ENCODE assay signal across 13 cellular contexts in genomic region chrX:34875204-34875603, GRCh38.
DNase-seq lines count a peak whose midpoint lies in the region; ATAC-seq and TF ChIP-seq lines count a peak whose summit lies in the region.
"Had no signal": no experiment of that assay in that cellular context is flagged by ENCODE, and none has a peak within 500 bp of the region (broad histone marks: within the 10 kb centered on the region; RNA-seq: fewer than 3 reads in every experiment).

No MANE protein-coding gene starts in this region.

- CTCF ChIA-PET in CD8-positive, alpha-beta T cell (lab: Charles Lee) = no interaction called here

- peak overlapping the region; percentile 54 for H3K27ac ChIP-seq in SJSA1
- H3K27ac ChIP-seq in CD8-positive, alpha-beta T cell (ENCODE audit: low read depth, low read length) = no peak overlapping the region

- H3K4me3 ChIP-seq in HFF-Myc (replicated peaks; ENCODE audit: low read depth, low read length) (no peak overlapping the region), SJSA1 (no peak overlapping the region), foreskin fibroblast (ENCODE audit: low read depth in 1 of 2, low read length in 2 of 2) (no peak overlapping the region)
- no peak overlapping the region for H3K4me3 ChIP-seq in CD8-positive, alpha-beta T cell (ENCODE audit: low read depth, low read length)

- TF ChIP-seq CTCF in HFF-Myc (IDR thresholded peaks at IDR 0.05; ENCODE audit: low read depth, low read length, missing control alignments) (no peak), foreskin fibroblast (IDR thresholded peaks at IDR 0.05; ENCODE audit: low read depth, low read length) (no peak)
- no peak for TF ChIP-seq CTCF in CD8-positive, alpha-beta T cell (IDR thresholded peaks at IDR 0.05)

- intact Hi-C loops in CD8-positive, alpha-beta T cell (cut with DNase I, micrococcal nuclease) = no loop called here

- H3K4me3 Mint-ChIP-seq in CD8-positive, alpha-beta T cell = no peak overlapping the region
- H3K4me3 Mint-ChIP-seq: neural crest cell; stimulated activated naive B cell treated with anti-CD40 and anti-IgM and Interleukin-4, amounts not matched to agents 10 μg/mL and 1 μg/mL and 100 μg/mL, for 72 hours had no signal

- H3K36me3 ChIP-seq in SJSA1 = no peaks in the 10 kb centered on the region
- no peaks in the 10 kb centered on the region for H3K36me3 ChIP-seq in CD8-positive, alpha-beta T cell (ENCODE audit: insufficient read depth, low read length)

- no peak overlapping the region for H3K27ac Mint-ChIP-seq in CD8-positive, alpha-beta T cell
- H3K27ac Mint-ChIP-seq: stimulated activated naive B cell treated with anti-CD40 and anti-IgM and Interleukin-4, amounts not matched to agents 10 μg/mL and 1 μg/mL and 100 μg/mL, for 72 hours had no signal

- H3K9me3 ChIP-seq in SJSA1 (replicated peaks) = no peaks in the 10 kb centered on the region
- no peaks in the 10 kb centered on the region for H3K9me3 ChIP-seq in CD8-positive, alpha-beta T cell (ENCODE audit: low read length)

- POLR2A ChIA-PET in CD8-positive, alpha-beta T cell (lab: Charles Lee) = no interaction called here

- peaks cover 2% of the 10 kb centered on the region for H3K9me3 Mint-ChIP-seq in CD8-positive, alpha-beta T cell

- peaks cover 20% of the 10 kb centered on the region for H3K4me1 ChIP-seq in SJSA1 (replicated peaks)
- H3K4me1 ChIP-seq in CD8-positive, alpha-beta T cell (ENCODE audit: insufficient read depth, low read length) = no peaks in the 10 kb centered on the region

- DNase-seq in HFF-Myc (ENCODE audit: extremely low read depth, low read depth) = peak; percentile 6
- DNase-seq in SJSA1 (ENCODE audit: low read depth in 1 of 2, low spot score in 2 of 2) = peak; percentile 14 to 34
- DNase-seq in foreskin fibroblast = peak; percentile 65 to 77
- peak; percentile 28 for DNase-seq in stromal cell of bone marrow (ENCODE audit: low read depth)
- no peak for DNase-seq in CD8-positive, alpha-beta T cell
- DNase-seq in HPDE6-E6E7 (ENCODE audit: extremely low spot score) = no peak
- DNase-seq: activated CD8-positive, alpha-beta memory T cell treated with anti-CD3 and anti-CD28 coated beads, Interleukin-2, amount 50 U/mL, for 4 hours; amniotic stem cell; erythroblast; NCI-H2029; stimulated activated naive B cell treated with anti-CD40 and anti-IgM and Interleukin-4, amounts not matched to agents 10 μg/mL and 1 μg/mL and 100 μg/mL, for 72 hours had no signal

- no peaks in the 10 kb centered on the region for H3K4me1 Mint-ChIP-seq in CD8-positive, alpha-beta T cell (ENCODE audit: low read depth)
- H3K4me1 Mint-ChIP-seq: stimulated activated naive B cell treated with anti-CD40 and anti-IgM and Interleukin-4, amounts not matched to agents 10 μg/mL and 1 μg/mL and 100 μg/mL, for 72 hours had no signal

- ATAC-seq in CD8-positive, alpha-beta T cell = no peak
- ATAC-seq in HG02678 (IDR thresholded peaks at IDR 0.05; ENCODE audit: unreplicated experiment) = no peak
- ATAC-seq: stimulated activated naive B cell treated with anti-CD40 and anti-IgM and Interleukin-4, amounts not matched to agents 10 μg/mL and 1 μg/mL and 100 μg/mL, for 72 hours had no signal

- no peaks in the 10 kb centered on the region for H3K27me3 ChIP-seq in SJSA1 (replicated peaks)
- H3K27me3 ChIP-seq in CD8-positive, alpha-beta T cell (ENCODE audit: insufficient read depth, low read length) = no peaks in the 10 kb centered on the region

- H3K27me3 Mint-ChIP-seq in CD8-positive, alpha-beta T cell (ENCODE audit: low read depth) = no peaks in the 10 kb centered on the region
- H3K27me3 Mint-ChIP-seq: stimulated activated naive B cell treated with anti-CD40 and anti-IgM and Interleukin-4, amounts not matched to agents 10 μg/mL and 1 μg/mL and 100 μg/mL, for 72 hours had no signal

- no peaks in the 10 kb centered on the region for H3K36me3 Mint-ChIP-seq in CD8-positive, alpha-beta T cell
- H3K36me3 Mint-ChIP-seq: stimulated activated naive B cell treated with anti-CD40 and anti-IgM and Interleukin-4, amounts not matched to agents 10 μg/mL and 1 μg/mL and 100 μg/mL, for 72 hours had no signal

Comparison
In these comparisons a context has a peak if more than half of its experiments do, and no peak if none do; other contexts are left out.
1. DNase-seq: peak in HFF-Myc (single experiment), SJSA1 (2 of 2), foreskin fibroblast (2 of 2) and stromal cell of bone marrow (single experiment); none in CD8-positive, alpha-beta T cell (0 of 7) and HPDE6-E6E7 (single experiment).